Comparison of ENCODE assay signal across 14 cellular contexts in the genomic region with DNA sequence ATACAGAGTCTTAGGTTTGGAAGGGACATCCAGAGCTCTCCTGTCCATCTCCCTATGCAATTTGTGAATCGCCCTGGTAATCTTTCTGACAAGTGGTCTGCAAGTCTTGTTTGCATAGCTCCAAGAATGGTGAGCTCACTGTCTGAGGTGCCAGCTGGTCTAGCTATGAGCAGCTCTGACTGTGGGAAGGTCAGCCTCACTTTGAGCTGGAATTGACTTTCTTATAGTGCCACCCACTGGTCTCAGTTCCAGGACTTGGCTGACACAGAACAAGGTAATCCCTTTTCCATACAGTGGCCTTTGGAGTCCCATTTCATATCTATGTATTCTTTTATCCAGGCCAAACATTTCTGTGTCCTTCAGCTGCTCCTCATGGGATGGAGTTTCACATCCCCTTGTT.
DNase-seq lines count a peak whose midpoint lies in the region; ATAC-seq, FAIRE-seq and TF ChIP-seq lines count a peak whose summit lies in the region.
"Had no signal": no experiment of that assay in that cellular context is flagged by ENCODE, and none has a peak within 500 bp of the region (broad histone marks: within the 10 kb centered on the region; RNA-seq: fewer than 3 reads in every experiment).

No MANE protein-coding gene starts in this region.

- peak; percentile 66 for FAIRE-seq in astrocyte (lab: Jason Lieb, UNC)
- FAIRE-seq in HepG2 (lab: Jason Lieb, UNC), result peak; percentile 94

- no peak overlapping the region for H3K27ac ChIP-seq in astrocyte (ENCODE audit: low read depth, low read length)
- H3K27ac ChIP-seq in HepG2 (ENCODE audit: extremely low read length, insufficient read depth, low read length), result no peak overlapping the region
- H3K27ac ChIP-seq: dorsolateral prefrontal cortex, neutrophil, tibial artery had no signal

- no peak overlapping the region for H2AFZ ChIP-seq in astrocyte (ENCODE audit: low read depth, low read length)
- no peak overlapping the region for H2AFZ ChIP-seq in HepG2 (ENCODE audit: low read length)

- in situ Hi-C loops in HepG2 (cut with HindIII; ENCODE audit: extremely low pct_ligation_motif_present, low pct_unique_long_range_greater_than_20kb), result loop anchor here (5.0 kb wide), 1 partner anchor 229 kb away; no protein-coding TSS in a partner anchor

- no peak for TF ChIP-seq POLR2A in HepG2 (IDR thresholded peaks at IDR 0.05; ENCODE audit: insufficient read depth in 1 of 2, low read depth in 2 of 2, low read length in 2 of 2)

- CTCF ChIA-PET in HepG2 (lab: Yijun Ruan, JAX; ENCODE audit: low intra/inter-chr PET ratio, low total read pairs), result interaction anchor here (1.3 to 1.4 kb wide), 2 partner anchors 229 to 230 kb away, joined by 3 to 4 read pairs; no protein-coding TSS in a partner anchor

- peak; percentile 93 for ATAC-seq in HepG2
- no peak for ATAC-seq in GM19035 (IDR thresholded peaks at IDR 0.05; ENCODE audit: unreplicated experiment)
- ATAC-seq in GM18858 (IDR thresholded peaks at IDR 0.05; ENCODE audit: unreplicated experiment), result no peak

- H3K4me1 Mint-ChIP-seq in astrocyte (ENCODE audit: low read depth, unreplicated experiment), result peaks cover 5% of the 10 kb centered on the region

- POLR2A ChIA-PET in HepG2 (lab: Yijun Ruan, JAX), result interaction anchor here (0.7 kb wide), 1 partner anchor 600 kb away, joined by 3 read pairs; no protein-coding TSS in a partner anchor

- no peaks in the 10 kb centered on the region for H4K20me1 ChIP-seq in astrocyte (ENCODE audit: insufficient read depth, low read length)
- H4K20me1 ChIP-seq in HepG2 (ENCODE audit: insufficient read depth, low read length), result no peaks in the 10 kb centered on the region

- peaks cover 2% of the 10 kb centered on the region for H3K9me3 Mint-ChIP-seq in astrocyte (ENCODE audit: unreplicated experiment)

- peak; percentile 4 for DNase-seq in DMS 273 treated with DMSO at 0.1 percent for 48 hours (lab: John Stamatoyannopoulos, UW)
- peak; percentile 17 for DNase-seq in HT-29 (ENCODE audit: low spot score)
- DNase-seq in astrocyte (ENCODE audit: low read depth), result no peak
- peak; percentile 76 for DNase-seq in HepG2 (ENCODE audit: low spot score)
- no peak for DNase-seq in NCI-H446 treated with DMSO at 0.1 percent for 48 hours (lab: John Stamatoyannopoulos, UW)
- no peak for DNase-seq in KG1 (lab: John Stamatoyannopoulos, UW)
- DNase-seq: activated CD4-positive, alpha-beta T cell treated with anti-CD3 and anti-CD28 coated beads for 1 hour; activated naive CD4-positive, alpha-beta T cell treated with Interleukin-2 at 50 U/mL for 16 hours; dorsolateral prefrontal cortex; NCI-H1048; tibial artery had no signal

- H3K27ac Mint-ChIP-seq in astrocyte (ENCODE audit: unreplicated experiment), result no peak overlapping the region

- no peaks in the 10 kb centered on the region for H3K36me3 Mint-ChIP-seq in astrocyte (ENCODE audit: low read depth, unreplicated experiment)

- H3K4me3 ChIP-seq in astrocyte (ENCODE audit: insufficient read depth, low read depth, low read length), result no peak overlapping the region
- H3K4me3 ChIP-seq in HepG2 (replicated peaks in 1 of 3; ENCODE audit: insufficient read depth in 1 of 3, low read depth in 2 of 3, low read length in 3 of 3), result 0 out of 6 replicates have a peak overlapping the region, but pooled peaks of 1 of the 3 experiments have one; percentile 13
- H3K4me3 ChIP-seq: dorsolateral prefrontal cortex, tibial artery had no signal

- H3K9me3 ChIP-seq in astrocyte (ENCODE audit: insufficient read depth, low read depth, low read length), result no peaks in the 10 kb centered on the region
- no peaks in the 10 kb centered on the region for H3K9me3 ChIP-seq in HepG2 (ENCODE audit: low read length)
- H3K9me3 ChIP-seq: neutrophil, tibial artery had no signal

- H3K36me3 ChIP-seq in astrocyte (ENCODE audit: insufficient read depth, low read length) (no peaks in the 10 kb centered on the region), HepG2 (replicated peaks in 1 of 2; ENCODE audit: control insufficient read depth in 1 of 2, insufficient read depth in 2 of 2, low read length in 2 of 2) (no peaks in the 10 kb centered on the region)
- H3K36me3 ChIP-seq: neutrophil, tibial artery had no signal

- H3K27me3 Mint-ChIP-seq in astrocyte (ENCODE audit: low read depth, unreplicated experiment), result peaks cover 2% of the 10 kb centered on the region

- H3K4me3 Mint-ChIP-seq in astrocyte (ENCODE audit: unreplicated experiment), result no peak overlapping the region

- TF ChIP-seq EP300 in HepG2 (IDR thresholded peaks at IDR 0.05; ENCODE audit: low read depth in 2 of 2, low read length in 2 of 2), result no peak
- no peak for TF ChIP-seq EP300 in HepG2 (CRISPR knock-in tag; IDR thresholded peaks at IDR 0.05; ENCODE audit: borderline replicate concordance)

- BruUV-seq in HepG2 (replicated peaks; lab: Mats Ljungman, UMichigan), result no TSS peak

- H3K4me1 ChIP-seq in astrocyte (ENCODE audit: insufficient read depth, low read length), result no peaks in the 10 kb centered on the region
- H3K4me1 ChIP-seq in HepG2 (ENCODE audit: insufficient read depth, low read length), result peaks cover 59% of the 10 kb centered on the region

- no peak for TF ChIP-seq CTCF in astrocyte (IDR thresholded peaks at IDR 0.05; ENCODE audit: insufficient read depth, low read depth, low read length)
- peak; percentile 87 for TF ChIP-seq CTCF in HepG2 (CRISPR knock-in tag; IDR thresholded peaks at IDR 0.05)

- peak; percentile 71 for TF ChIP-seq RAD21 in HepG2 (CRISPR knock-in tag; IDR thresholded peaks at IDR 0.05)

- H3K9ac ChIP-seq in astrocyte (ENCODE audit: low read length) (no peak overlapping the region), HepG2 (ENCODE audit: insufficient read depth, low read depth, low read length) (no peak overlapping the region)

- H3K79me2 ChIP-seq in astrocyte (ENCODE audit: insufficient read depth, low read length) (no peaks in the 10 kb centered on the region), HepG2 (ENCODE audit: insufficient read depth, low read length) (no peaks in the 10 kb centered on the region)

- H3K27me3 ChIP-seq in astrocyte (ENCODE audit: insufficient read depth, low read length) (no peaks in the 10 kb centered on the region), HepG2 (ENCODE audit: control insufficient read depth in 1 of 2, insufficient read depth in 2 of 2, low read length in 2 of 2) (no peaks in the 10 kb centered on the region)
- H3K27me3 ChIP-seq: dorsolateral prefrontal cortex, neutrophil, tibial artery had no signal

- 0% methylated on average over 1 of the region's 1 CpG for WGBS in HepG2 (ENCODE audit: low lambda C conversion rate)

- intact Hi-C loops in HepG2 (cut with micrococcal nuclease; ENCODE audit: unreplicated experiment), result loop anchor here (1.0 to 10.0 kb wide), 3 partner anchors 97 to 229 kb away; a partner anchor contains a TSS

- H3K4me2 ChIP-seq in astrocyte (ENCODE audit: low read length) (no peak overlapping the region), HepG2 (ENCODE audit: low read depth, low read length) (peak overlapping the region; percentile 70)

TF ChIP-seq in HepG2, 621 proteins besides CTCF, POLR2A, EP300 and RAD21 (continues in another document):
- TF ChIP-seq ZNF33B (CRISPR knock-in tag; IDR thresholded peaks at IDR 0.05) (no peak), ZNF747 (CRISPR knock-in tag; IDR thresholded peaks at IDR 0.05; ENCODE audit: borderline replicate concordance) (no peak), ZNF850 (CRISPR knock-in tag; conservative IDR thresholded peaks at IDR 0.05) (no peak), SMC3 (IDR thresholded peaks at IDR 0.05; ENCODE audit: low read length) (peak; percentile 55; the same call in 1 of the 2 replicates), ZSCAN30 (CRISPR knock-in tag; IDR thresholded peaks at IDR 0.05) (no peak), NCOA1 (CRISPR knock-in tag; IDR thresholded peaks at IDR 0.05) (no peak), MBD4 (IDR thresholded peaks at IDR 0.05; ENCODE audit: borderline replicate concordance, low read length) (no peak), ZMYM3 (CRISPR knock-in tag; IDR thresholded peaks at IDR 0.05) (no peak), ZNF570 (CRISPR knock-in tag; IDR thresholded peaks at IDR 0.05; ENCODE audit: borderline replicate concordance) (no peak), ZNF552 (CRISPR knock-in tag; IDR thresholded peaks at IDR 0.05; ENCODE audit: borderline replicate concordance) (no peak), ADNP (CRISPR knock-in tag; IDR thresholded peaks at IDR 0.05) (no peak), STAT5B (CRISPR knock-in tag; IDR thresholded peaks at IDR 0.05) (no peak), DNMT3B (CRISPR knock-in tag; conservative IDR thresholded peaks at IDR 0.05) (no peak), SOX13 (IDR thresholded peaks at IDR 0.05) (no peak), SOX13 (CRISPR knock-in tag; conservative IDR thresholded peaks at IDR 0.05 in 1 of 2, IDR thresholded peaks at IDR 0.05 in 1 of 2) (0 out of 4 replicates have a peak, but pooled peaks of 1 of the 2 experiments have one; percentile 13), HOXA7 (CRISPR knock-in tag; IDR thresholded peaks at IDR 0.05) (no peak), ETV5 (CRISPR knock-in tag; IDR thresholded peaks at IDR 0.05; ENCODE audit: borderline replicate concordance) (no peak), RFXANK (CRISPR knock-in tag; IDR thresholded peaks at IDR 0.05) (no peak), YY1 (IDR thresholded peaks at IDR 0.05; ENCODE audit: insufficient read depth, insufficient replicate concordance, low read depth, low read length) (no peak), SALL1 (CRISPR knock-in tag; IDR thresholded peaks at IDR 0.05) (0 out of 2 replicates have a peak, but pooled peaks have one; percentile 26)
- TF ChIP-seq, protein P1, sequence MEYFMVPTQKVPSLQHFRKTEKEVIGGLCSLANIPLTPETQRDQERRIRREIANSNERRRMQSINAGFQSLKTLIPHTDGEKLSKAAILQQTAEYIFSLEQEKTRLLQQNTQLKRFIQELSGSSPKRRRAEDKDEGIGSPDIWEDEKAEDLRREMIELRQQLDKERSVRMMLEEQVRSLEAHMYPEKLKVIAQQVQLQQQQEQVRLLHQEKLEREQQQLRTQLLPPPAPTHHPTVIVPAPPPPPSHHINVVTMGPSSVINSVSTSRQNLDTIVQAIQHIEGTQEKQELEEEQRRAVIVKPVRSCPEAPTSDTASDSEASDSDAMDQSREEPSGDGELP (IDR thresholded peaks at IDR 0.05; ENCODE audit: borderline replicate concordance, low read depth), result peak; percentile 72

Comparison
In these comparisons a context has a peak if more than half of its experiments do, and no peak if none do; other contexts are left out.
1. DNase-seq: peak in DMS 273 treated with DMSO at 0.1 percent for 48 hours (single experiment), HT-29 (single experiment) and HepG2 (single experiment); none in astrocyte (single experiment), NCI-H446 treated with DMSO at 0.1 percent for 48 hours (single experiment) and KG1 (single experiment).